Comparison of ENCODE assay signal across 25 cellular contexts in genomic region chr3:122265937-122266336, GRCh38. TPM values are rescaled to one million over a fixed set of nuclear protein-coding genes. Genes with fewer than 3 reads are reported as not detected.
A peak's percentile ranks its signal among the peaks of the same experiment; 100 is the strongest.
DNase-seq lines count a peak whose midpoint lies in the region; ATAC-seq and TF ChIP-seq lines count a peak whose summit lies in the region.
"Had no signal": no experiment of that assay in that cellular context is flagged by ENCODE, and none has a peak within 500 bp of the region (broad histone marks: within the 10 kb centered on the region; RNA-seq: fewer than 3 reads in every experiment).

No MANE protein-coding gene starts in this region.

- H3K79me2 ChIP-seq in mesendoderm (ENCODE audit: control insufficient read depth, insufficient read depth, low read length), result no peaks in the 10 kb centered on the region

- no peaks in the 10 kb centered on the region for H3K79me1 ChIP-seq in mesendoderm (ENCODE audit: low read length)

- H3K56ac ChIP-seq in mesendoderm (ENCODE audit: low read length), result no peak overlapping the region

- no peak overlapping the region for H2BK120ac ChIP-seq in mesendoderm (ENCODE audit: low read depth, low read length)

- H3K9ac ChIP-seq in mesendoderm (ENCODE audit: low read length), result no peak overlapping the region

- H3K18ac ChIP-seq in mesendoderm (ENCODE audit: low read length), result no peak overlapping the region

- H4K5ac ChIP-seq in mesendoderm (ENCODE audit: low read length), result no peak overlapping the region

- no peak overlapping the region for H3K27ac ChIP-seq in mesendoderm (ENCODE audit: low read depth, low read length)
- H3K27ac ChIP-seq: RWPE1, suprapubic skin had no signal

- TF ChIP-seq CTCF in natural killer cell (IDR thresholded peaks at IDR 0.05), result no peak

- no peak overlapping the region for H3K4me2 ChIP-seq in mesendoderm (ENCODE audit: low read length)

- no peak overlapping the region for H2BK15ac ChIP-seq in mesendoderm (replicated peaks; ENCODE audit: low read depth)

- H3K4me1 ChIP-seq in mesendoderm (ENCODE audit: control insufficient read depth, low read depth, low read length), result no peaks in the 10 kb centered on the region

- H3K27me3 Mint-ChIP-seq in natural killer cell (ENCODE audit: low read depth in 2 of 2), result peaks cover 25 to 32% of the 10 kb centered on the region in 2 donors

- ATAC-seq in natural killer cell, result no peak

- H3K36me3 ChIP-seq in mesendoderm (ENCODE audit: control insufficient read depth, insufficient read depth, low read length), result no peaks in the 10 kb centered on the region
- H3K36me3 ChIP-seq: suprapubic skin had no signal

- WGBS in mesendoderm (ENCODE audit: extremely low coverage, insufficient coverage, low lambda C conversion rate), result no CpG with 5 or more reads among the region's 3 CpGs

- no peak overlapping the region for H3K27ac Mint-ChIP-seq in natural killer cell
- H3K27ac Mint-ChIP-seq: activated naive CD8-positive, alpha-beta T cell; activated T-helper 2 cell treated with anti-CD3 and anti-CD28 coated beads, Interferon-gamma antibody, Interleukin-2, Interleukin-4, amounts not matched to agents 10 μg/mL and 5 μg/mL and 100 μg/mL, durations not matched to agents 14 hours and 24 hours and 36 hours had no signal

- no peaks in the 10 kb centered on the region for H3K27me3 ChIP-seq in mesendoderm (ENCODE audit: insufficient read depth, low read length, poor library complexity)

- H3K4me3 Mint-ChIP-seq in natural killer cell, result no peak overlapping the region
- H3K4me3 Mint-ChIP-seq: activated naive CD8-positive, alpha-beta T cell had no signal

- no peak overlapping the region for H3K4me3 ChIP-seq in mesendoderm (ENCODE audit: low read length)
- H3K4me3 ChIP-seq: suprapubic skin had no signal

- peaks cover 0 to under 1% of the 10 kb centered on the region in 2 donors for H3K4me1 Mint-ChIP-seq in natural killer cell

- intact Hi-C loops in natural killer cell (cut with micrococcal nuclease), result no loop called here

- no peak for TF ChIP-seq POLR2A in erythroblast (IDR thresholded peaks at IDR 0.05; ENCODE audit: low read length)

- H2AK5ac ChIP-seq in mesendoderm (ENCODE audit: low read length), result no peak overlapping the region

- H3K23ac ChIP-seq in mesendoderm (ENCODE audit: low read length), result no peak overlapping the region

- no peaks in the 10 kb centered on the region for H3K36me3 Mint-ChIP-seq in natural killer cell
- H3K36me3 Mint-ChIP-seq: activated naive CD8-positive, alpha-beta T cell had no signal

- H3K9me3 Mint-ChIP-seq in natural killer cell, result no peaks in the 10 kb centered on the region
- H3K9me3 Mint-ChIP-seq: activated T-helper 2 cell treated with anti-CD3 and anti-CD28 coated beads, Interferon-gamma antibody, Interleukin-2, Interleukin-4, amounts not matched to agents 10 μg/mL and 5 μg/mL and 100 μg/mL, durations not matched to agents 14 hours and 24 hours and 36 hours had no signal

- H2BK5ac ChIP-seq in mesendoderm (ENCODE audit: low read length), result no peak overlapping the region

- H3K4ac ChIP-seq in mesendoderm (ENCODE audit: low read depth, low read length), result no peak overlapping the region

- DNase-seq in DMS114 treated with DMSO at 0.1 percent for 48 hours (lab: John Stamatoyannopoulos, UW; ENCODE audit: unreplicated experiment), result peak; percentile 3
- DNase-seq in M059J (ENCODE audit: low read depth), result peak; percentile 7
- DNase-seq in SIG-M5 (lab: John Stamatoyannopoulos, UW), result peak; percentile 36
- peak; percentile 40 for DNase-seq in mesendoderm
- no peak for DNase-seq in erythroblast (lab: John Stamatoyannopoulos, UW)
- DNase-seq in SW480 (ENCODE audit: low spot score), result no peak
- DNase-seq in natural killer cell, result no peak
- DNase-seq: activated CD4-positive, alpha-beta T cell treated with anti-CD3 and anti-CD28 coated beads, Interleukin-2, amount 50 U/mL, for 48 hours; activated CD8-positive, alpha-beta memory T cell treated with anti-CD3 and anti-CD28 coated beads, Interleukin-2, amount 50 U/mL, for 48 hours; aorta; C1 segment of cervical spinal cord; central memory CD4-positive, alpha-beta T cell; dermis blood vessel endothelial cell; EL; H7; head of caudate nucleus; NCI-H1436 treated with DMSO at 0.1 percent for 48 hours; NCI-H510A; NK-92 treated with Interleukin-12 subunit alpha and Interleukin-12 subunit beta, amount 100 ng/mL, for 24 hours had no signal

- no peak overlapping the region for H4K8ac ChIP-seq in mesendoderm (ENCODE audit: low read depth, low read length)

RNA-seq across cellular contexts. Expression of gene CSTA, which starts 59.1 kb away (rescaled TPM):
- 0.30 TPM in 1 of 2 replicates, not detected in the other for total RNA-seq in M059J (2014; rRNA removed; shearing (Covaris generic))
- polyA plus RNA-seq in mesendoderm (2013, experiment 1 of 2), result 0.55 TPM
- polyA plus RNA-seq in mesendoderm (2013, experiment 2 of 2), result 0.48 TPM
- total RNA-seq in natural killer cell, result 1 to 10 TPM; 3.1 to 7.8 (median 4.0) TPM
- total RNA-seq: activated T-helper 2 cell treated with anti-CD3 and anti-CD28 coated beads, Interferon-gamma antibody, Interleukin-2, Interleukin-4, amounts not matched to agents 10 μg/mL and 5 μg/mL and 100 μg/mL, durations not matched to agents 14 hours and 24 hours and 36 hours; dermis blood vessel endothelial cell; H7; lung microvascular endothelial cell; pulmonary artery endothelial cell had no signal

Comparison
In these comparisons a context has a peak if more than half of its experiments do, and no peak if none do; other contexts are left out.
1. DNase-seq: peak in DMS114 treated with DMSO at 0.1 percent for 48 hours (single experiment), M059J (single experiment), SIG-M5 (single experiment) and mesendoderm (single experiment); none in erythroblast (0 of 2), SW480 (single experiment) and natural killer cell (single experiment).